Comparison of ENCODE assay signal across 1 cellular context in the genomic region with DNA sequence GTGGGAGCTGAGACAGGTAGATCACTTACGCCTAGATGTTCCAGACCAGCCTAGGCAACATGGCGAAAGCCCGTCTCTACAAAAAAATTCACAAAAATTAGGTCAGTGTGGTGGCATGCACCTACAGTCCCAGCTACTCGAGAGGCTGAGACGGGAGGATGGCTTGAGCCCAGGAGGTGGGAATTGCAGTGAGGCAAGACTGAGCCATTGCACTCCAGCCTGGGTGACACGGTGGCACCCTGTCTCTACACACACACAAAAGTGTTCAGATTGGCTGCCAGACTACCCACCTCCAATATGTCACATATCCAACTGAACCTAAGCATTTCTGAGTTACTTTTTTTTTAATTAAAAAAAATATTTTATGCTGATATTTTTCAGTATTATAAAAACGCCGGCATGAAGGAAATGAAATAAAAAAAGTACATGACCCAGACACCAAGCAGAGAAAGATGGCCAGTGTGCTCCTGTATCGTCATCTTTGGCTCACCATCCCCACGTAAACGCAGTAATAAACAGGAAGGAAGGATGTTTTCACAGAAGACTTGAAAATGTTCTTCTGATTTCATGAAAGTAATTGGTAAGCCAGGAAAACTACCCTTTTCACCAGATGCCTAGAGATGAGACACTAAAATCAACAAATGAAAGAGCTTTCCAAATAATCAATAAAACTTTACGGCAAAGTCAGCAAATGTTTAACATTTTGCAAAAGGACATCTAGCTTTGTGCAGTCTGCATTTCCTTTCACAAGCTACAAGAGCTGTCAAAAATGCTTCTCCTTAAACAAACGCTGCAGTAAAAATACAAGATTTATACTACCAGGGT.
TF ChIP-seq lines count a peak whose summit lies in the region.

No MANE protein-coding gene starts in this region.

TF ChIP-seq in WTC11, 78 proteins besides CTCF, POLR2A, EP300 and RAD21 (continued from another document):
- TF ChIP-seq, protein P1, sequence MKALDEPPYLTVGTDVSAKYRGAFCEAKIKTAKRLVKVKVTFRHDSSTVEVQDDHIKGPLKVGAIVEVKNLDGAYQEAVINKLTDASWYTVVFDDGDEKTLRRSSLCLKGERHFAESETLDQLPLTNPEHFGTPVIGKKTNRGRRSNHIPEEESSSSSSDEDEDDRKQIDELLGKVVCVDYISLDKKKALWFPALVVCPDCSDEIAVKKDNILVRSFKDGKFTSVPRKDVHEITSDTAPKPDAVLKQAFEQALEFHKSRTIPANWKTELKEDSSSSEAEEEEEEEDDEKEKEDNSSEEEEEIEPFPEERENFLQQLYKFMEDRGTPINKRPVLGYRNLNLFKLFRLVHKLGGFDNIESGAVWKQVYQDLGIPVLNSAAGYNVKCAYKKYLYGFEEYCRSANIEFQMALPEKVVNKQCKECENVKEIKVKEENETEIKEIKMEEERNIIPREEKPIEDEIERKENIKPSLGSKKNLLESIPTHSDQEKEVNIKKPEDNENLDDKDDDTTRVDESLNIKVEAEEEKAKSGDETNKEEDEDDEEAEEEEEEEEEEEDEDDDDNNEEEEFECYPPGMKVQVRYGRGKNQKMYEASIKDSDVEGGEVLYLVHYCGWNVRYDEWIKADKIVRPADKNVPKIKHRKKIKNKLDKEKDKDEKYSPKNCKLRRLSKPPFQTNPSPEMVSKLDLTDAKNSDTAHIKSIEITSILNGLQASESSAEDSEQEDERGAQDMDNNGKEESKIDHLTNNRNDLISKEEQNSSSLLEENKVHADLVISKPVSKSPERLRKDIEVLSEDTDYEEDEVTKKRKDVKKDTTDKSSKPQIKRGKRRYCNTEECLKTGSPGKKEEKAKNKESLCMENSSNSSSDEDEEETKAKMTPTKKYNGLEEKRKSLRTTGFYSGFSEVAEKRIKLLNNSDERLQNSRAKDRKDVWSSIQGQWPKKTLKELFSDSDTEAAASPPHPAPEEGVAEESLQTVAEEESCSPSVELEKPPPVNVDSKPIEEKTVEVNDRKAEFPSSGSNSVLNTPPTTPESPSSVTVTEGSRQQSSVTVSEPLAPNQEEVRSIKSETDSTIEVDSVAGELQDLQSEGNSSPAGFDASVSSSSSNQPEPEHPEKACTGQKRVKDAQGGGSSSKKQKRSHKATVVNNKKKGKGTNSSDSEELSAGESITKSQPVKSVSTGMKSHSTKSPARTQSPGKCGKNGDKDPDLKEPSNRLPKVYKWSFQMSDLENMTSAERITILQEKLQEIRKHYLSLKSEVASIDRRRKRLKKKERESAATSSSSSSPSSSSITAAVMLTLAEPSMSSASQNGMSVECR (CRISPR knock-in tag; IDR thresholded peaks at IDR 0.05; ENCODE audit: borderline replicate concordance), result no peak
- TF ChIP-seq SP1 (CRISPR knock-in tag; conservative IDR thresholded peaks at IDR 0.05), result no peak
- TF ChIP-seq TP53 (CRISPR knock-in tag; IDR thresholded peaks at IDR 0.05), result no peak
- TF ChIP-seq, protein P2, sequence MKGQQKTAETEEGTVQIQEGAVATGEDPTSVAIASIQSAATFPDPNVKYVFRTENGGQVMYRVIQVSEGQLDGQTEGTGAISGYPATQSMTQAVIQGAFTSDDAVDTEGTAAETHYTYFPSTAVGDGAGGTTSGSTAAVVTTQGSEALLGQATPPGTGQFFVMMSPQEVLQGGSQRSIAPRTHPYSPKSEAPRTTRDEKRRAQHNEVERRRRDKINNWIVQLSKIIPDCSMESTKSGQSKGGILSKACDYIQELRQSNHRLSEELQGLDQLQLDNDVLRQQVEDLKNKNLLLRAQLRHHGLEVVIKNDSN (CRISPR knock-in tag; IDR thresholded peaks at IDR 0.05), result no peak
- TF ChIP-seq MYBL2 (CRISPR knock-in tag; IDR thresholded peaks at IDR 0.05), result no peak
- TF ChIP-seq ZNF121 (CRISPR knock-in tag; IDR thresholded peaks at IDR 0.05), result no peak
- no peak for TF ChIP-seq RORB (CRISPR knock-in tag; IDR thresholded peaks at IDR 0.05)
- no peak for TF ChIP-seq ZNF423 (CRISPR knock-in tag; IDR thresholded peaks at IDR 0.05)
- no peak for TF ChIP-seq ZBTB21 (CRISPR knock-in tag; IDR thresholded peaks at IDR 0.05; ENCODE audit: borderline replicate concordance)
- no peak for TF ChIP-seq FOXK1 (CRISPR knock-in tag; IDR thresholded peaks at IDR 0.05)
- no peak for TF ChIP-seq GRHL2 (CRISPR knock-in tag; IDR thresholded peaks at IDR 0.05; ENCODE audit: insufficient replicate concordance, severe bottlenecking)
- TF ChIP-seq GABPB1 (CRISPR knock-in tag; IDR thresholded peaks at IDR 0.05), result no peak
- no peak for TF ChIP-seq TEAD4 (CRISPR knock-in tag; IDR thresholded peaks at IDR 0.05)
